ENCODE assay signal across 1 cellular context in the genomic region with DNA sequence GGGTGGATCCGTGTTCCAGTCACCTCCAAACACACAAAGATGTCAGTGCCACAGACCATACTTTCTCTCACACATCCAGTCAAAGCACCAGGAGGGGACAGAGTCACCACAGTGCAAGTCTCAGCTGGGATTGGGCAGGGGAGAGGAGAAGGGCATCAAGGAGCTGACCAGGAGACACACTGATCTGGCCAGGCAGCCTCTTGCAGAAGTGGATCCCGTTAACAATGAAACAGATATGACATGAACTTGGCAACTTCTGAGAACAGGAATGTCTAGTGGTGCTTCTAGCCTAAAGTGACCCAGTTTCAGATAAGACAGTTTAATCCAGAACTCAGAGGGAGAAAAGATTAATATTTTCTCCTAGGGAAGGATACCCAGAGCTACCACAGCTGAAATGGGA.
TF ChIP-seq lines count a peak whose summit lies in the region.

No MANE protein-coding gene starts in this region.

TF ChIP-seq in IMR-90, 13 proteins besides CTCF, POLR2A, EP300 and RAD21 (continued from another document):
- TF ChIP-seq, protein P1, sequence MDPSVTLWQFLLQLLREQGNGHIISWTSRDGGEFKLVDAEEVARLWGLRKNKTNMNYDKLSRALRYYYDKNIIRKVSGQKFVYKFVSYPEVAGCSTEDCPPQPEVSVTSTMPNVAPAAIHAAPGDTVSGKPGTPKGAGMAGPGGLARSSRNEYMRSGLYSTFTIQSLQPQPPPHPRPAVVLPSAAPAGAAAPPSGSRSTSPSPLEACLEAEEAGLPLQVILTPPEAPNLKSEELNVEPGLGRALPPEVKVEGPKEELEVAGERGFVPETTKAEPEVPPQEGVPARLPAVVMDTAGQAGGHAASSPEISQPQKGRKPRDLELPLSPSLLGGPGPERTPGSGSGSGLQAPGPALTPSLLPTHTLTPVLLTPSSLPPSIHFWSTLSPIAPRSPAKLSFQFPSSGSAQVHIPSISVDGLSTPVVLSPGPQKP (IDR thresholded peaks at IDR 0.05; ENCODE audit: borderline replicate concordance, low read depth, low read length): no peak
- no peak for TF ChIP-seq RCOR1 (IDR thresholded peaks at IDR 0.05; ENCODE audit: insufficient replicate concordance, low read length)
- no peak for TF ChIP-seq NFE2L2 (IDR thresholded peaks at IDR 0.05; ENCODE audit: low read depth, low read length)
- no peak for TF ChIP-seq RFX5 (IDR thresholded peaks at IDR 0.05; ENCODE audit: low read depth, low read length)
- TF ChIP-seq, protein P2, sequence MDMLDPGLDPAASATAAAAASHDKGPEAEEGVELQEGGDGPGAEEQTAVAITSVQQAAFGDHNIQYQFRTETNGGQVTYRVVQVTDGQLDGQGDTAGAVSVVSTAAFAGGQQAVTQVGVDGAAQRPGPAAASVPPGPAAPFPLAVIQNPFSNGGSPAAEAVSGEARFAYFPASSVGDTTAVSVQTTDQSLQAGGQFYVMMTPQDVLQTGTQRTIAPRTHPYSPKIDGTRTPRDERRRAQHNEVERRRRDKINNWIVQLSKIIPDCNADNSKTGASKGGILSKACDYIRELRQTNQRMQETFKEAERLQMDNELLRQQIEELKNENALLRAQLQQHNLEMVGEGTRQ (IDR thresholded peaks at IDR 0.05; ENCODE audit: low read depth, low read length): no peak
- no peak for TF ChIP-seq BHLHE40 (IDR thresholded peaks at IDR 0.05; ENCODE audit: low read depth, low read length)
- no peak for TF ChIP-seq SMC3 (IDR thresholded peaks at IDR 0.05; ENCODE audit: low read depth, low read length)
- no peak for TF ChIP-seq MAZ (IDR thresholded peaks at IDR 0.05; ENCODE audit: borderline replicate concordance, low read depth, low read length)
- TF ChIP-seq CEBPB (IDR thresholded peaks at IDR 0.05; ENCODE audit: low read depth, low read length): no peak
